Comparison of ENCODE assay signal across 1 cellular context in genomic region chr9:130139251-130139650, GRCh38.
TF ChIP-seq lines count a peak whose summit lies in the region.

No MANE protein-coding gene starts in this region.

TF ChIP-seq in IMR-90, 13 proteins besides CTCF, POLR2A, EP300 and RAD21 (continued from another document):
- TF ChIP-seq, protein P1, sequence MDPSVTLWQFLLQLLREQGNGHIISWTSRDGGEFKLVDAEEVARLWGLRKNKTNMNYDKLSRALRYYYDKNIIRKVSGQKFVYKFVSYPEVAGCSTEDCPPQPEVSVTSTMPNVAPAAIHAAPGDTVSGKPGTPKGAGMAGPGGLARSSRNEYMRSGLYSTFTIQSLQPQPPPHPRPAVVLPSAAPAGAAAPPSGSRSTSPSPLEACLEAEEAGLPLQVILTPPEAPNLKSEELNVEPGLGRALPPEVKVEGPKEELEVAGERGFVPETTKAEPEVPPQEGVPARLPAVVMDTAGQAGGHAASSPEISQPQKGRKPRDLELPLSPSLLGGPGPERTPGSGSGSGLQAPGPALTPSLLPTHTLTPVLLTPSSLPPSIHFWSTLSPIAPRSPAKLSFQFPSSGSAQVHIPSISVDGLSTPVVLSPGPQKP (IDR thresholded peaks at IDR 0.05; ENCODE audit: borderline replicate concordance, low read depth, low read length) = no peak
